In the genomic region with DNA sequence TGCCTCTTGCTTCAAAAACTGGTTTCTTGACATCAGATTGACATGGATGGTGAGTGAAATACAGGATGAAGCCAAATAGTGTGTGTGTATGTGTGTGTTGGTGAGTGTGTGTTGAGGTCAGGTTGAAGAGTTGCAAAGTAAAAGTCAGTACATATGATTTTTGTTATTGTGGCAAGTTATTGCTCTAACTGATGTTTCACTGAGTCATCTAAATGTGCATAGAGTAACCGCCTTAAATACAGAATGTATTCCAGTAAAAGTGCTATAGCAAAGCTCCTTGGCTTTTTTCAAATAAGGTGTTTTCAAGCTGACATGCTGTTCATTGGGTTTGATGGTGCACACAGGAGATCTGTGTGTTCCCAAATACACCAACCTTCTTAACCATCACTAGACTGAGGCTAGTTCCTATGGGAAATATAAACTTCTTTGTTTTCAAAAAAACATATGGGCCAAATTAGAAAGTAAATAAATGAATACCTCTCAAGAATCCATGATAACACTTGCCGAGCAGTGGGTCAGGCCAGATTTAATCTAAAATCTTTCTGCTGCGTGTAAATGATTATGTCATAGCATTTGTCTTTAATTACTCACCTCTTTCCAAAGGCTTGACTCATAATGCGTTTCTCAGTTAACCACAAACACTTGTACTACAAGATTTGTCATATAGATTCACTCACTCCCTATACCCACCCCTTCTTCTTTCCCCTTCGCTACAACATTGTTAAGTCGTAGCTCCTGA, we compare ENCODE assay signal across 1 cellular context.
A peak's percentile ranks its signal among the peaks of the same experiment; 100 is the strongest.
TF ChIP-seq lines count a peak whose summit lies in the region.

No MANE protein-coding gene starts in this region.

TF ChIP-seq in HCT116, 20 proteins besides CTCF, POLR2A, EP300 and RAD21 (continued from another document):
- TF ChIP-seq, protein P1, sequence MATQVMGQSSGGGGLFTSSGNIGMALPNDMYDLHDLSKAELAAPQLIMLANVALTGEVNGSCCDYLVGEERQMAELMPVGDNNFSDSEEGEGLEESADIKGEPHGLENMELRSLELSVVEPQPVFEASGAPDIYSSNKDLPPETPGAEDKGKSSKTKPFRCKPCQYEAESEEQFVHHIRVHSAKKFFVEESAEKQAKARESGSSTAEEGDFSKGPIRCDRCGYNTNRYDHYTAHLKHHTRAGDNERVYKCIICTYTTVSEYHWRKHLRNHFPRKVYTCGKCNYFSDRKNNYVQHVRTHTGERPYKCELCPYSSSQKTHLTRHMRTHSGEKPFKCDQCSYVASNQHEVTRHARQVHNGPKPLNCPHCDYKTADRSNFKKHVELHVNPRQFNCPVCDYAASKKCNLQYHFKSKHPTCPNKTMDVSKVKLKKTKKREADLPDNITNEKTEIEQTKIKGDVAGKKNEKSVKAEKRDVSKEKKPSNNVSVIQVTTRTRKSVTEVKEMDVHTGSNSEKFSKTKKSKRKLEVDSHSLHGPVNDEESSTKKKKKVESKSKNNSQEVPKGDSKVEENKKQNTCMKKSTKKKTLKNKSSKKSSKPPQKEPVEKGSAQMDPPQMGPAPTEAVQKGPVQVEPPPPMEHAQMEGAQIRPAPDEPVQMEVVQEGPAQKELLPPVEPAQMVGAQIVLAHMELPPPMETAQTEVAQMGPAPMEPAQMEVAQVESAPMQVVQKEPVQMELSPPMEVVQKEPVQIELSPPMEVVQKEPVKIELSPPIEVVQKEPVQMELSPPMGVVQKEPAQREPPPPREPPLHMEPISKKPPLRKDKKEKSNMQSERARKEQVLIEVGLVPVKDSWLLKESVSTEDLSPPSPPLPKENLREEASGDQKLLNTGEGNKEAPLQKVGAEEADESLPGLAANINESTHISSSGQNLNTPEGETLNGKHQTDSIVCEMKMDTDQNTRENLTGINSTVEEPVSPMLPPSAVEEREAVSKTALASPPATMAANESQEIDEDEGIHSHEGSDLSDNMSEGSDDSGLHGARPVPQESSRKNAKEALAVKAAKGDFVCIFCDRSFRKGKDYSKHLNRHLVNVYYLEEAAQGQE (IDR thresholded peaks at IDR 0.05; ENCODE audit: low read depth) = no peak
- peak; percentile 89 for TF ChIP-seq FOSL1 (IDR thresholded peaks at IDR 0.05; ENCODE audit: low read depth)
- TF ChIP-seq POLR2AphosphoS5 (IDR thresholded peaks at IDR 0.05; ENCODE audit: low read depth, low read length) = no peak
- no peak for TF ChIP-seq TCF7L2 (IDR thresholded peaks at IDR 0.05; ENCODE audit: borderline replicate concordance, extremely low read depth, insufficient read depth, insufficient read length)
